ENCODE assay signal across 8 cellular contexts in genomic region chr3:191244242-191244867, GRCh38. TPM values are rescaled to one million over a fixed set of nuclear protein-coding genes. Genes with fewer than 3 reads are reported as not detected.
DNase-seq lines count a peak whose midpoint lies in the region; ATAC-seq and TF ChIP-seq lines count a peak whose summit lies in the region.

No MANE protein-coding gene starts in this region.

- no peak for TF ChIP-seq EP300 in stomach (IDR thresholded peaks at IDR 0.05)

- H3K4me3 ChIP-seq in mammary epithelial cell (replicated peaks in 1 of 3; ENCODE audit: insufficient read depth in 1 of 3, low read depth in 2 of 3, low read length in 3 of 3) (no peak overlapping the region), stomach (no peak overlapping the region), lower leg skin (ENCODE audit: low read depth, poor library complexity, severe bottlenecking) (no peak overlapping the region)

- no peak overlapping the region for H2AFZ ChIP-seq in mammary epithelial cell (ENCODE audit: low read depth, low read length)

- CTCF ChIA-PET in activated CD8-positive, alpha-beta T cell treated with anti-CD3 and anti-CD28 coated beads for 36 hours (lab: Charles Lee), result no interaction called here
- CTCF ChIA-PET in activated CD8-positive, alpha-beta T cell treated with anti-CD3 and anti-CD28 coated beads, Interleukin-2, amount 10 ng/mL, durations not matched to agents 7 days and 5 days (lab: Charles Lee), result interaction anchor here (1.2 to 1.5 kb wide), 3 partner anchors 9 to 1200 kb away, joined by 3 to 4 read pairs (median 4); no protein-coding TSS in a partner anchor
- CTCF ChIA-PET in mammary epithelial cell (lab: Charles Lee; ENCODE audit: low non-redundant PET), result interaction anchor here (1.2 kb wide), 1 partner anchor 255 kb away, joined by 13 read pairs; no protein-coding TSS in a partner anchor

- H3K4me1 ChIP-seq in mammary epithelial cell (ENCODE audit: insufficient read depth, low read length) (peaks cover 5% of the 10 kb centered on the region), stomach (peaks cover 0 to 5% (median 2%) of the 10 kb centered on the region in 4 donors)

- no TSS peak for BruUV-seq in mammary epithelial cell (replicated peaks; lab: Mats Ljungman, UMichigan)

- H3K27ac Mint-ChIP-seq in activated CD8-positive, alpha-beta T cell treated with anti-CD3 and anti-CD28 coated beads for 36 hours, result no peak overlapping the region
- no peak overlapping the region for H3K27ac Mint-ChIP-seq in activated CD8-positive, alpha-beta T cell treated with anti-CD3 and anti-CD28 coated beads, Interleukin-2, amount 10 ng/mL, durations not matched to agents 7 days and 5 days

- H3K36me3 ChIP-seq in mammary epithelial cell (ENCODE audit: insufficient read depth, low read length) (no peaks in the 10 kb centered on the region), stomach (no peaks in the 10 kb centered on the region)

- no peak for DNase-seq in activated CD8-positive, alpha-beta T cell treated with anti-CD3 and anti-CD28 coated beads for 36 hours
- DNase-seq in activated CD8-positive, alpha-beta T cell treated with anti-CD3 and anti-CD28 coated beads, Interleukin-2, amount 10 ng/mL, durations not matched to agents 7 days and 5 days, result no peak
- DNase-seq in mammary epithelial cell, result no peak
- no peak for DNase-seq in stomach
- no peak for DNase-seq in activated gamma-delta T cell treated with Interleukin-2 at 50 U/mL for 16 hours
- DNase-seq in lower leg skin (ENCODE audit: low spot score in 2 of 2), result no peak
- DNase-seq in GM20000 (ENCODE audit: low spot score), result no peak

- no peaks in the 10 kb centered on the region for H3K79me2 ChIP-seq in mammary epithelial cell (ENCODE audit: insufficient read depth, low read length)

- in situ Hi-C loops in mammary epithelial cell (cut with MboI; ENCODE audit: low sequenced_read_pairs in 2 of 2), result loop anchor here (10.0 to 25.0 kb wide), 2 partner anchors 140 to 143 kb away; no protein-coding TSS in a partner anchor

- H3K27me3 ChIP-seq in mammary epithelial cell (ENCODE audit: insufficient read depth, low read length), result no peaks in the 10 kb centered on the region
- H3K27me3 ChIP-seq in stomach, result no peaks in the 10 kb centered on the region

- dilution Hi-C loops in mammary epithelial cell (cut with HindIII; ENCODE audit: low sequenced_read_pairs), result no loop called here

- H3K9me3 Mint-ChIP-seq in activated CD8-positive, alpha-beta T cell treated with anti-CD3 and anti-CD28 coated beads for 36 hours, result no peaks in the 10 kb centered on the region
- no peaks in the 10 kb centered on the region for H3K9me3 Mint-ChIP-seq in activated CD8-positive, alpha-beta T cell treated with anti-CD3 and anti-CD28 coated beads, Interleukin-2, amount 10 ng/mL, durations not matched to agents 7 days and 5 days (ENCODE audit: insufficient read depth)

- H3K4me2 ChIP-seq in mammary epithelial cell (ENCODE audit: insufficient read depth, low read depth, low read length), result no peak overlapping the region

- no peak for TF ChIP-seq CTCF in activated CD8-positive, alpha-beta T cell treated with anti-CD3 and anti-CD28 coated beads for 36 hours (IDR thresholded peaks at IDR 0.05)
- TF ChIP-seq CTCF in mammary epithelial cell (conservative IDR thresholded peaks at IDR 0.05 in 1 of 2, IDR thresholded peaks at IDR 0.05 in 1 of 2; ENCODE audit: extremely low read depth in 1 of 2, insufficient read depth in 1 of 2, low read depth in 1 of 2, low read length in 2 of 2) (peak; percentile 36 to 53), stomach (IDR thresholded peaks at IDR 0.05) (peak in 4 of 7 experiments; percentile 11 to 48 (median 29)), lower leg skin (IDR thresholded peaks at IDR 0.05) (no peak), GM20000 (IDR thresholded peaks at IDR 0.05; ENCODE audit: extremely low read depth, missing control alignments) (no peak)

- H3K4me1 Mint-ChIP-seq in activated CD8-positive, alpha-beta T cell treated with anti-CD3 and anti-CD28 coated beads for 36 hours (ENCODE audit: low read depth), result no peaks in the 10 kb centered on the region
- peaks cover 9% of the 10 kb centered on the region for H3K4me1 Mint-ChIP-seq in activated CD8-positive, alpha-beta T cell treated with anti-CD3 and anti-CD28 coated beads, Interleukin-2, amount 10 ng/mL, durations not matched to agents 7 days and 5 days (ENCODE audit: low read depth)

- POLR2A ChIA-PET in activated CD8-positive, alpha-beta T cell treated with anti-CD3 and anti-CD28 coated beads for 36 hours (lab: Charles Lee), result no interaction called here
- POLR2A ChIA-PET in activated CD8-positive, alpha-beta T cell treated with anti-CD3 and anti-CD28 coated beads, Interleukin-2, amount 10 ng/mL, durations not matched to agents 7 days and 5 days (lab: Charles Lee), result no interaction called here

- H4K20me1 ChIP-seq in mammary epithelial cell (ENCODE audit: insufficient read depth, low read length), result no peaks in the 10 kb centered on the region

- H3K4me3 Mint-ChIP-seq in activated CD8-positive, alpha-beta T cell treated with anti-CD3 and anti-CD28 coated beads for 36 hours, result no peak overlapping the region
- no peak overlapping the region for H3K4me3 Mint-ChIP-seq in activated CD8-positive, alpha-beta T cell treated with anti-CD3 and anti-CD28 coated beads, Interleukin-2, amount 10 ng/mL, durations not matched to agents 7 days and 5 days

- H3K27me3 Mint-ChIP-seq in activated CD8-positive, alpha-beta T cell treated with anti-CD3 and anti-CD28 coated beads for 36 hours, result peaks cover 2% of the 10 kb centered on the region
- H3K27me3 Mint-ChIP-seq in activated CD8-positive, alpha-beta T cell treated with anti-CD3 and anti-CD28 coated beads, Interleukin-2, amount 10 ng/mL, durations not matched to agents 7 days and 5 days (ENCODE audit: low read depth), result no peaks in the 10 kb centered on the region

- ATAC-seq in activated CD8-positive, alpha-beta T cell treated with anti-CD3 and anti-CD28 coated beads for 36 hours, result peak; percentile 42
- no peak for ATAC-seq in activated CD8-positive, alpha-beta T cell treated with anti-CD3 and anti-CD28 coated beads, Interleukin-2, amount 10 ng/mL, durations not matched to agents 7 days and 5 days
- ATAC-seq in HG03521 (IDR thresholded peaks at IDR 0.05; ENCODE audit: unreplicated experiment), result peak; percentile 45

- intact Hi-C loops in activated CD8-positive, alpha-beta T cell treated with anti-CD3 and anti-CD28 coated beads for 36 hours (cut with micrococcal nuclease), result no loop called here
- intact Hi-C loops in mammary epithelial cell (cut with micrococcal nuclease), result loop anchor here (2.0 to 5.0 kb wide), 2 partner anchors 84 to 563 kb away; partner anchors contain the start of gene CCDC50
- intact Hi-C loops in stomach (cut with DNase I; ENCODE audit: low total_unique reads), result no loop called here
- intact Hi-C loops in lower leg skin (cut with DNase I; ENCODE audit: low total_unique reads), result no loop called here

- H3K9me3 ChIP-seq in mammary epithelial cell (replicated peaks; ENCODE audit: insufficient read depth, low read length), result no peaks in the 10 kb centered on the region
- H3K9me3 ChIP-seq in stomach, result no peaks in the 10 kb centered on the region

- H3K27ac ChIP-seq in mammary epithelial cell (ENCODE audit: insufficient read depth, low read depth, low read length) (no peak overlapping the region), stomach (no peak overlapping the region)

- H3K36me3 Mint-ChIP-seq in activated CD8-positive, alpha-beta T cell treated with anti-CD3 and anti-CD28 coated beads for 36 hours (ENCODE audit: low read depth), result no peaks in the 10 kb centered on the region
- no peaks in the 10 kb centered on the region for H3K36me3 Mint-ChIP-seq in activated CD8-positive, alpha-beta T cell treated with anti-CD3 and anti-CD28 coated beads, Interleukin-2, amount 10 ng/mL, durations not matched to agents 7 days and 5 days (ENCODE audit: low read depth)

- no peak for TF ChIP-seq POLR2A in stomach (IDR thresholded peaks at IDR 0.05)
- no peak for TF ChIP-seq POLR2A in lower leg skin (IDR thresholded peaks at IDR 0.05)

- H3K9ac ChIP-seq in mammary epithelial cell (ENCODE audit: insufficient read depth, low read length), result no peak overlapping the region

- 6% methylated on average over 2 of the region's 2 CpGs for WGBS in mammary epithelial cell (ENCODE audit: low coverage, missing lambda C conversion rate)
- 6 to 21% (median 7%) methylated on average over 2 of the region's 2 CpGs for WGBS in stomach, 5 donors
- 27% methylated on average over 2 of the region's 2 CpGs for WGBS in lower leg skin, 2 donors

RNA-seq across cellular contexts. Expression of gene OSTN, which starts 45.3 kb away (rescaled TPM):
- total RNA-seq in activated CD8-positive, alpha-beta T cell treated with anti-CD3 and anti-CD28 coated beads for 36 hours, result not detected
- total RNA-seq in activated CD8-positive, alpha-beta T cell treated with anti-CD3 and anti-CD28 coated beads, Interleukin-2, amount 10 ng/mL, durations not matched to agents 7 days and 5 days, result not detected
- not detected for total RNA-seq in mammary epithelial cell
- polyA plus RNA-seq in mammary epithelial cell, result not detected
- not detected for polyA minus RNA-seq in mammary epithelial cell
- total RNA-seq in stomach, result under 1 TPM in 1 of 5 donors, not detected in 4; 0.18 TPM
- polyA plus RNA-seq in stomach, result under 1 TPM in 1 of 3 donors, not detected in 2; 0.03 TPM
- not detected for total RNA-seq in lower leg skin

Comparison
In these comparisons a context has a peak if more than half of its experiments do, and no peak if none do; other contexts are left out.
1. CTCF ChIP-seq: peak in mammary epithelial cell (2 of 2) and stomach (4 of 7); none in activated CD8-positive, alpha-beta T cell treated with anti-CD3 and anti-CD28 coated beads for 36 hours (single experiment), lower leg skin (0 of 3) and GM20000 (single experiment).